In genomic region chr19:28878862-28879566, GRCh38 we compare ENCODE assay signal across 8 cellular contexts.
DNase-seq lines count a peak whose midpoint lies in the region; ATAC-seq, FAIRE-seq and TF ChIP-seq lines count a peak whose summit lies in the region.

No MANE protein-coding gene starts in this region.

- 0 out of 2 replicates have a peak overlapping the region, but pooled peaks have one; percentile 55 for H2BK12ac ChIP-seq in H1 (ENCODE audit: low read depth, low read length)

- POLR2A ChIA-PET in activated CD4-positive, alpha-beta memory T cell treated with anti-CD3 and anti-CD28 coated beads, Interleukin-2, amount 10 ng/mL, durations not matched to agents 7 days and 5 days (lab: Charles Lee), result no interaction called here
- POLR2A ChIA-PET in H1 (lab: Charles Lee; ENCODE audit: partially characterized antibody), result no interaction called here

- no peaks in the 10 kb centered on the region for H4K20me1 ChIP-seq in H1 (replicated peaks in 1 of 2; ENCODE audit: control insufficient read depth in 1 of 2, insufficient read depth in 2 of 2, low read length in 2 of 2)

- H3K9me3 Mint-ChIP-seq in CD14-positive monocyte, result no peaks in the 10 kb centered on the region
- no peaks in the 10 kb centered on the region for H3K9me3 Mint-ChIP-seq in activated CD4-positive, alpha-beta memory T cell treated with anti-CD3 and anti-CD28 coated beads, Interleukin-2, amount 10 ng/mL, durations not matched to agents 7 days and 5 days

- peak; percentile 86 to 90 for TF ChIP-seq RAD21 in H1 (IDR thresholded peaks at IDR 0.05 in 1 of 2, conservative IDR thresholded peaks at IDR 0.05 in 1 of 2; ENCODE audit: low read depth in 2 of 2, low read length in 2 of 2)

- peak overlapping the region; percentile 66; the same call in 1 of the 2 replicates for H2BK20ac ChIP-seq in H1 (ENCODE audit: low read length)

- no peak for TF ChIP-seq EP300 in H1 (IDR thresholded peaks at IDR 0.05; ENCODE audit: borderline replicate concordance in 1 of 2, low read depth in 2 of 2, low read length in 2 of 2)

- H3K36me3 Mint-ChIP-seq in CD14-positive monocyte, result no peaks in the 10 kb centered on the region
- no peaks in the 10 kb centered on the region for H3K36me3 Mint-ChIP-seq in activated CD4-positive, alpha-beta memory T cell treated with anti-CD3 and anti-CD28 coated beads, Interleukin-2, amount 10 ng/mL, durations not matched to agents 7 days and 5 days (ENCODE audit: low read depth)

- no peak overlapping the region for H3K23ac ChIP-seq in H1 (ENCODE audit: insufficient read length)

- no peak for DNase-seq in CD14-positive monocyte (ENCODE audit: low spot score)
- DNase-seq in HCEC 1CT, result peak; percentile 31
- DNase-seq in NCI-H748 (lab: John Stamatoyannopoulos, UW; ENCODE audit: unreplicated experiment), result peak; percentile 73
- peak; percentile 61 for DNase-seq in activated CD4-positive, alpha-beta memory T cell treated with anti-CD3 and anti-CD28 coated beads, Interleukin-2, amount 10 ng/mL, durations not matched to agents 7 days and 5 days
- DNase-seq in H1 (ENCODE audit: low read depth in 1 of 2, low spot score in 2 of 2), result peak; percentile 49 to 80
- peak; percentile 87 for DNase-seq in midbrain (lab: John Stamatoyannopoulos, UW)
- DNase-seq in stimulated activated CD8-positive, alpha-beta memory T cell treated with anti-CD3 and anti-CD28 coated beads, Interleukin-7, amount 100 ng/mL, for 4 hours (ENCODE audit: low read depth in 2 of 2), result peak; percentile 17 to 23

- no peak overlapping the region for H4K5ac ChIP-seq in H1 (ENCODE audit: insufficient read length, low read depth, low read length)

- intact Hi-C loops in CD14-positive monocyte (cut with micrococcal nuclease), result loop anchor here in 1 of 2 donors (2.0 kb wide), 1 partner anchor 412 kb away; no protein-coding TSS in a partner anchor

- no peak overlapping the region for H2AFZ ChIP-seq in H1 (ENCODE audit: low read length)

- H3K4me3 ChIP-seq in H1 (ENCODE audit: extremely low read depth in 1 of 4, insufficient read depth in 2 of 4, low read depth in 3 of 4, low read length in 4 of 4), result no peak overlapping the region

- peak overlapping the region; percentile 68; the same call in 1 of the 2 replicates for H3K18ac ChIP-seq in H1 (ENCODE audit: extremely low read depth, low read length)

- H4K8ac ChIP-seq in H1 (ENCODE audit: extremely low read depth, insufficient read depth, low read length), result no peak overlapping the region

- H3K4me3 Mint-ChIP-seq in CD14-positive monocyte, result no peak overlapping the region
- no peak overlapping the region for H3K4me3 Mint-ChIP-seq in activated CD4-positive, alpha-beta memory T cell treated with anti-CD3 and anti-CD28 coated beads, Interleukin-2, amount 10 ng/mL, durations not matched to agents 7 days and 5 days

- H3K9ac ChIP-seq in H1 (replicated peaks in 1 of 4; ENCODE audit: extremely low read depth in 1 of 4, low read depth in 3 of 4, low read length in 3 of 4), result no peak overlapping the region

- H3K79me2 ChIP-seq in H1 (ENCODE audit: control insufficient read depth in 1 of 2, insufficient read depth in 2 of 2, low read length in 2 of 2), result no peaks in the 10 kb centered on the region

- H2BK120ac ChIP-seq in H1 (replicated peaks; ENCODE audit: low read depth, low read length), result no peak overlapping the region

- H2BK15ac ChIP-seq in H1 (ENCODE audit: low read length), result 0 out of 2 replicates have a peak overlapping the region, but pooled peaks have one; percentile 8

- H3K14ac ChIP-seq in H1 (ENCODE audit: insufficient read length), result no peak overlapping the region

- no peak for TF ChIP-seq POLR2A in H1 (IDR thresholded peaks at IDR 0.05; ENCODE audit: control extremely low read depth in 1 of 2, low read depth in 2 of 2, low read length in 2 of 2)

- peak; percentile 78 for TF ChIP-seq CTCF in CD14-positive monocyte (IDR thresholded peaks at IDR 0.05)
- TF ChIP-seq CTCF in H1 (IDR thresholded peaks at IDR 0.05; ENCODE audit: control extremely low read depth in 1 of 3, insufficient read depth in 1 of 3, low read depth in 1 of 3, low read length in 3 of 3), result peak; percentile 1 to 79 (median 37)

- H3K56ac ChIP-seq in H1 (replicated peaks; ENCODE audit: insufficient read length, low read depth, low read length), result no peak overlapping the region

- WGBS in H1 (ENCODE audit: extremely low coverage in 1 of 2, insufficient coverage in 1 of 2, insufficient read length in 1 of 2, insufficient replicate concordance in 2 of 2, low coverage in 1 of 2, low lambda C conversion rate in 2 of 2, missing lambda C conversion rate in 1 of 2), 2 experiments, result 33% methylated on average over 11 of the region's 11 CpGs; no CpG with 5 or more reads in 1 of the 2 experiments

- H3K4ac ChIP-seq in H1 (replicated peaks; ENCODE audit: insufficient read length, low read depth, low read length), result no peak overlapping the region

- peak; percentile 65 for FAIRE-seq in H1 (lab: Jason Lieb, UNC)

- no peaks in the 10 kb centered on the region for H3K36me3 ChIP-seq in H1 (ENCODE audit: control insufficient read depth in 2 of 4, insufficient read depth in 4 of 4, low read length in 3 of 4)

- 0 out of 2 replicates have a peak, but pooled peaks cover 2% of the 10 kb centered on the region for H3K23me2 ChIP-seq in H1 (ENCODE audit: low read depth, low read length)

- no peak overlapping the region for H2AK5ac ChIP-seq in H1 (ENCODE audit: low read depth, low read length)

- H3K9me3 ChIP-seq in H1 (ENCODE audit: insufficient read depth in 2 of 2, low read depth in 1 of 2, low read length in 1 of 2), result no peaks in the 10 kb centered on the region

- H3K27ac Mint-ChIP-seq in CD14-positive monocyte, result no peak overlapping the region
- no peak overlapping the region for H3K27ac Mint-ChIP-seq in activated CD4-positive, alpha-beta memory T cell treated with anti-CD3 and anti-CD28 coated beads, Interleukin-2, amount 10 ng/mL, durations not matched to agents 7 days and 5 days

- H4K91ac ChIP-seq in H1 (replicated peaks; ENCODE audit: insufficient read length, low read length), result no peak overlapping the region

- H3K4me1 Mint-ChIP-seq in CD14-positive monocyte, result no peaks in the 10 kb centered on the region
- no peaks in the 10 kb centered on the region for H3K4me1 Mint-ChIP-seq in activated CD4-positive, alpha-beta memory T cell treated with anti-CD3 and anti-CD28 coated beads, Interleukin-2, amount 10 ng/mL, durations not matched to agents 7 days and 5 days

- H3K4me1 ChIP-seq in H1 (replicated peaks in 1 of 4; ENCODE audit: control insufficient read depth in 3 of 4, insufficient read depth in 4 of 4, low read length in 3 of 4), result peaks cover 7 to 22% (median 15%) of the 10 kb centered on the region in 4 experiments

- no peak overlapping the region for H3K4me2 ChIP-seq in H1 (ENCODE audit: insufficient read depth in 1 of 2, low read depth in 2 of 2, low read length in 2 of 2)

- H3K27me3 Mint-ChIP-seq in CD14-positive monocyte (ENCODE audit: low read depth in 3 of 3), result peaks cover 3 to 8% (median 5%) of the 10 kb centered on the region in 3 donors
- H3K27me3 Mint-ChIP-seq in activated CD4-positive, alpha-beta memory T cell treated with anti-CD3 and anti-CD28 coated beads, Interleukin-2, amount 10 ng/mL, durations not matched to agents 7 days and 5 days, result peaks cover 2% of the 10 kb centered on the region

- CTCF ChIA-PET in activated CD4-positive, alpha-beta memory T cell treated with anti-CD3 and anti-CD28 coated beads, Interleukin-2, amount 10 ng/mL, durations not matched to agents 7 days and 5 days (lab: Charles Lee), result interaction anchor here (0.6 to 1.9 kb wide), 12 partner anchors 9 to 412 kb away, joined by 3 to 38 read pairs (median 3); no protein-coding TSS in a partner anchor
- CTCF ChIA-PET in H1 (lab: Charles Lee; ENCODE audit: partially characterized antibody), result interaction anchor here (0.6 to 6.5 kb wide), 49 partner anchors 9 to 905 kb away, joined by 3 to 79 read pairs (median 4); no protein-coding TSS in a partner anchor

- no peaks in the 10 kb centered on the region; a peak in 1 of 7 replicates for H3K27me3 ChIP-seq in H1 (replicated peaks in 1 of 4; ENCODE audit: control insufficient read depth in 3 of 4, extremely low read depth in 1 of 4, insufficient read depth in 3 of 4, low read length in 3 of 4)

- H3K27ac ChIP-seq in H1 (ENCODE audit: low read depth, low read length), result no peak overlapping the region

- H2BK5ac ChIP-seq in H1 (ENCODE audit: low read depth, low read length), result peak overlapping the region; percentile 75; the same call in 1 of the 2 replicates

- ATAC-seq in GM21423 (IDR thresholded peaks at IDR 0.05; ENCODE audit: unreplicated experiment), result no peak

- no peaks in the 10 kb centered on the region for H3K79me1 ChIP-seq in H1 (ENCODE audit: low read depth, low read length)

TF ChIP-seq in H1, 55 proteins besides CTCF, POLR2A, EP300 and RAD21:
- TF ChIP-seq CREB1 (IDR thresholded peaks at IDR 0.05) (no peak), FOSL1 (IDR thresholded peaks at IDR 0.05; ENCODE audit: insufficient read depth, low read depth, low read length) (no peak), HDAC6 (IDR thresholded peaks at IDR 0.05; ENCODE audit: low read depth, low read length) (no peak)
TF ChIP-seq in H1: peak in this region for 0.
